In genomic region chr12:42446761-42447160, GRCh38 we compare ENCODE assay signal across 22 cellular contexts.
DNase-seq lines count a peak whose midpoint lies in the region; ATAC-seq, FAIRE-seq and TF ChIP-seq lines count a peak whose summit lies in the region.
"Had no signal": no experiment of that assay in that cellular context is flagged by ENCODE, and none has a peak within 500 bp of the region (broad histone marks: within the 10 kb centered on the region; RNA-seq: fewer than 3 reads in every experiment).

No MANE protein-coding gene starts in this region.

- no peak for TF ChIP-seq EP300 in GM12878 (IDR thresholded peaks at IDR 0.05; ENCODE audit: borderline replicate concordance in 1 of 2, control insufficient read depth in 1 of 2, low read depth in 2 of 2, low read length in 2 of 2)

- H3K4me3 ChIP-seq in mammary epithelial cell (replicated peaks in 1 of 3; ENCODE audit: insufficient read depth in 1 of 3, low read depth in 2 of 3, low read length in 3 of 3) = no peak overlapping the region
- H3K4me3 ChIP-seq in breast epithelium = no peak overlapping the region
- no peak overlapping the region for H3K4me3 ChIP-seq in GM12878
- H3K4me3 ChIP-seq in thyroid gland (replicated peaks in 1 of 3) = no peak overlapping the region
- H3K4me3 ChIP-seq: stomach, uterus had no signal

- H4K20me1 ChIP-seq in mammary epithelial cell (ENCODE audit: insufficient read depth, low read length) (no peaks in the 10 kb centered on the region), GM12878 (ENCODE audit: control insufficient read depth, insufficient read depth) (no peaks in the 10 kb centered on the region)

- no peak for TF ChIP-seq RAD21 in GM12878 (IDR thresholded peaks at IDR 0.05; ENCODE audit: insufficient read depth, low read depth, low read length)

- H3K4me2 ChIP-seq in mammary epithelial cell (ENCODE audit: insufficient read depth, low read depth, low read length) (no peak overlapping the region), GM12878 (ENCODE audit: control insufficient read depth, insufficient read depth) (no peak overlapping the region)

- H3K9me3 ChIP-seq in mammary epithelial cell (replicated peaks; ENCODE audit: insufficient read depth, low read length) (no peaks in the 10 kb centered on the region), breast epithelium (peaks cover 0 to 9% of the 10 kb centered on the region in 2 donors), GM12878 (replicated peaks; ENCODE audit: control insufficient read depth, insufficient read depth, low read length) (no peaks in the 10 kb centered on the region), thyroid gland (no peaks in the 10 kb centered on the region)
- H3K9me3 ChIP-seq: uterus had no signal

- dilution Hi-C loops in mammary epithelial cell (cut with HindIII; ENCODE audit: low sequenced_read_pairs) = no loop called here

- no peak for DNase-seq in mammary epithelial cell
- no peak for DNase-seq in breast epithelium (ENCODE audit: low spot score in 2 of 2)
- no peak for DNase-seq in GM12878 (ENCODE audit: low read depth, low spot score)
- peak; percentile 55 to 85 for DNase-seq in lung microvascular endothelial cell (ENCODE audit: low read depth in 2 of 2)
- peak; percentile 79 to 88 for DNase-seq in thyroid gland
- DNase-seq in activated gamma-delta T cell treated with Interleukin-2 at 50 U/mL for 16 hours = no peak
- no peak for DNase-seq in G401 (ENCODE audit: low spot score)
- DNase-seq: activated CD4-positive, alpha-beta T cell treated with anti-CD3 and anti-CD28 coated beads for 36 hours; activated naive CD4-positive, alpha-beta T cell treated with anti-CD3 and anti-CD28 coated beads, Interleukin-2, amount 10 ng/mL, durations not matched to agents 7 days and 5 days; brain microvascular endothelial cell; DMS53; kidney; NCI-H1436 treated with DMSO at 0.1 percent for 48 hours; NCI-H345; Right ventricle myocardium superior; stimulated activated CD4-positive, alpha-beta T cell treated with anti-CD3 and anti-CD28 coated beads, Interleukin-15, amount 100 ng/mL, for 24 hours; stomach; T-helper 17 cell; uterus had no signal

- H2AFZ ChIP-seq in mammary epithelial cell (ENCODE audit: low read depth, low read length) = no peak overlapping the region
- H2AFZ ChIP-seq in GM12878 (ENCODE audit: control insufficient read depth, low read depth, low read length) = no peak overlapping the region

- SMC1A ChIA-PET in GM12878 (lab: Charles Lee; ENCODE audit: uncharacterized antibody, unreplicated experiment) = interaction anchor here (0.6 to 1.0 kb wide), 2 partner anchors 22 to 137 kb away, joined by 3 read pairs; no protein-coding TSS in a partner anchor

- TF ChIP-seq CTCF in mammary epithelial cell (conservative IDR thresholded peaks at IDR 0.05 in 1 of 2, IDR thresholded peaks at IDR 0.05 in 1 of 2; ENCODE audit: extremely low read depth in 1 of 2, insufficient read depth in 1 of 2, low read depth in 1 of 2, low read length in 2 of 2) (no peak), breast epithelium (IDR thresholded peaks at IDR 0.05) (no peak), GM12878 (IDR thresholded peaks at IDR 0.05 in 2 of 3, conservative IDR thresholded peaks at IDR 0.05 in 1 of 3; ENCODE audit: control insufficient read depth in 2 of 3, extremely low read depth in 1 of 3, insufficient read depth in 1 of 3, low read depth in 3 of 3, low read length in 3 of 3) (no peak), thyroid gland (IDR thresholded peaks at IDR 0.05) (no peak)

- POLR2A ChIA-PET in GM12878 (lab: Charles Lee) = no interaction called here

- H3K79me2 ChIP-seq in mammary epithelial cell (ENCODE audit: insufficient read depth, low read length) (no peaks in the 10 kb centered on the region), GM12878 (ENCODE audit: control insufficient read depth, insufficient read depth, low read length) (no peaks in the 10 kb centered on the region)

- 49% methylated on average over 6 of the region's 6 CpGs for WGBS in mammary epithelial cell (ENCODE audit: low coverage, missing lambda C conversion rate)
- 57% methylated on average over 6 of the region's 6 CpGs for WGBS in GM12878 (ENCODE audit: insufficient coverage, insufficient replicate concordance, low lambda C conversion rate, missing lambda C conversion rate)
- 27 to 32% methylated on average over 6 of the region's 6 CpGs for WGBS in thyroid gland, 2 donors

- RAD21 ChIA-PET in GM12878 (lab: Charles Lee; ENCODE audit: unreplicated experiment) = no interaction called here

- peaks cover 25% of the 10 kb centered on the region for H3K36me3 ChIP-seq in mammary epithelial cell (ENCODE audit: insufficient read depth, low read length)
- no peaks in the 10 kb centered on the region for H3K36me3 ChIP-seq in breast epithelium
- H3K36me3 ChIP-seq in GM12878 (ENCODE audit: control insufficient read depth in 2 of 2, insufficient read depth in 2 of 2, low read length in 1 of 2) = peaks cover 2 to 17% of the 10 kb centered on the region in 2 experiments; a peak in 3 of 4 replicates
- peaks cover 0 to 7% of the 10 kb centered on the region in 2 donors for H3K36me3 ChIP-seq in thyroid gland
- H3K36me3 ChIP-seq: uterus had no signal

- TSS peak; percentile 3 for BruUV-seq in mammary epithelial cell (replicated peaks; lab: Mats Ljungman, UMichigan)
- BruUV-seq in GM12878 (replicated peaks; lab: Mats Ljungman, UMichigan) = TSS peak; percentile 31

- TF ChIP-seq POLR2A in breast epithelium (IDR thresholded peaks at IDR 0.05) (no peak), GM12878 (IDR thresholded peaks at IDR 0.05; ENCODE audit: low read depth, low read length) (no peak), thyroid gland (IDR thresholded peaks at IDR 0.05) (no peak)

- H3K27ac ChIP-seq in mammary epithelial cell (ENCODE audit: insufficient read depth, low read depth, low read length) (no peak overlapping the region), breast epithelium (no peak overlapping the region), GM12878 (ENCODE audit: control insufficient read depth, insufficient read depth) (no peak overlapping the region), thyroid gland (peak overlapping the region; percentile 24 to 77 (median 52))
- H3K27ac ChIP-seq: brain microvascular endothelial cell, C4-2B, stomach, uterus had no signal

- intact Hi-C loops in mammary epithelial cell (cut with micrococcal nuclease) (no loop called here), breast epithelium (cut with DNase I; ENCODE audit: low total_unique reads) (no loop called here), GM12878 (cut with micrococcal nuclease; ENCODE audit: unreplicated experiment) (no loop called here), thyroid gland (cut with DNase I) (no loop called here)

- H3K4me1 ChIP-seq in mammary epithelial cell (ENCODE audit: insufficient read depth, low read length) (no peaks in the 10 kb centered on the region), breast epithelium (no peaks in the 10 kb centered on the region), GM12878 (ENCODE audit: control insufficient read depth, insufficient read depth, low read length) (no peaks in the 10 kb centered on the region), thyroid gland (peaks cover 11 to 15% of the 10 kb centered on the region in 2 donors)
- H3K4me1 ChIP-seq: uterus had no signal

- FAIRE-seq in GM12878 (lab: Jason Lieb, UNC) = no peak
- FAIRE-seq: A204.1, kidney had no signal

- in situ Hi-C loops in mammary epithelial cell (cut with MboI; ENCODE audit: low sequenced_read_pairs in 2 of 2) = no loop called here
- in situ Hi-C loops in GM12878 (cut with MboI) = no loop called here
- in situ Hi-C loops in G401 (cut with HindIII; ENCODE audit: low sequenced_read_pairs) = no loop called here

- H3K27me3 ChIP-seq in mammary epithelial cell (ENCODE audit: insufficient read depth, low read length) (no peaks in the 10 kb centered on the region), breast epithelium (no peaks in the 10 kb centered on the region), GM12878 (replicated peaks in 1 of 2; ENCODE audit: control insufficient read depth in 2 of 2, insufficient read depth in 2 of 2, low read length in 1 of 2) (no peaks in the 10 kb centered on the region), thyroid gland (no peaks in the 10 kb centered on the region)
- H3K27me3 ChIP-seq: brain microvascular endothelial cell, stomach, uterus had no signal

- CTCF ChIA-PET in mammary epithelial cell (lab: Charles Lee; ENCODE audit: low non-redundant PET) (no interaction called here), GM12878 (lab: Yijun Ruan, JAX) (interaction anchor here (1.4 kb wide), 1 partner anchor 15 kb away, joined by 5 read pairs; no protein-coding TSS in a partner anchor)

- ATAC-seq in GM12878 (no peak), GM18907 (IDR thresholded peaks at IDR 0.05; ENCODE audit: unreplicated experiment) (no peak)
- ATAC-seq: activated CD4-positive, alpha-beta T cell treated with anti-CD3 and anti-CD28 coated beads for 36 hours; T-helper 17 cell had no signal

- H3K9ac ChIP-seq in mammary epithelial cell (ENCODE audit: insufficient read depth, low read length) (no peak overlapping the region), GM12878 (ENCODE audit: control insufficient read depth, insufficient read depth, low read length) (no peak overlapping the region)

TF ChIP-seq in GM12878, 131 proteins besides CTCF, POLR2A, EP300 and RAD21 (continues in another document):
- TF ChIP-seq ELK1 (IDR thresholded peaks at IDR 0.05; ENCODE audit: low read depth, low read length) (no peak), RB1 (IDR thresholded peaks at IDR 0.05; ENCODE audit: borderline replicate concordance) (no peak), ZNF622 (IDR thresholded peaks at IDR 0.05) (no peak), MYB (IDR thresholded peaks at IDR 0.05; ENCODE audit: borderline replicate concordance, low read depth, low read length) (no peak), SUZ12 (IDR thresholded peaks at IDR 0.05; ENCODE audit: unreplicated experiment) (no peak), NFIC (IDR thresholded peaks at IDR 0.05; ENCODE audit: low read depth, low read length) (no peak), TAF1 (IDR thresholded peaks at IDR 0.05; ENCODE audit: borderline replicate concordance, low read depth, low read length) (no peak), DPF2 (IDR thresholded peaks at IDR 0.05) (no peak), NR2C2 (IDR thresholded peaks at IDR 0.05; ENCODE audit: borderline replicate concordance, control insufficient read depth, insufficient read length, low read depth) (no peak), TBL1XR1 (IDR thresholded peaks at IDR 0.05; ENCODE audit: low read depth, low read length) (no peak)

Comparison
In these comparisons a context has a peak if more than half of its experiments do, and no peak if none do; other contexts are left out.
1. DNase-seq: peak in lung microvascular endothelial cell (2 of 2) and thyroid gland (2 of 2); none in mammary epithelial cell (single experiment), breast epithelium (0 of 2), GM12878 (single experiment), activated gamma-delta T cell treated with Interleukin-2 at 50 U/mL for 16 hours (single experiment) and G401 (single experiment).
2. H3K27ac ChIP-seq: peak in thyroid gland (3 of 3); none in mammary epithelial cell (single experiment), breast epithelium (0 of 2) and GM12878 (single experiment).